ENCODE assay signal across 30 cellular contexts in the genomic region with DNA sequence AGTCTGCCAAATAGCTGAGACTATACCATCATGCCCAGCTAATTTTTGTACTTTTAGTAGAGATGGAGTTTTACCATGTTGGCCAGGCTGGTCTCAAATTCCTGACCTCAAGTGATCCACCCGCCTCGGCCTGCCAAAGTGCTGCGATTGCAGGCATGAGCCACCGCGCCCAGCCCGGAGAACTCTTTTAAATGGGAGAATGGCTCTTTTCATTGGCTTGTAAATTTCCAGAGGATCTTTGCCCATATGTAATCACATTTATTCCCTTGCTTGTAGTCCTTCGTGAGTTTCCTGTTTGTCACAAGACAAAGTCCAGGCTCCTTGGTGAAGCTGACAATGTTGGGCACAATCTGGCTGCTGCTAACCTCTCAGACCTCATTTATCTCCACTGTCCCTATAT.
"Had no signal": no experiment of that assay in that cellular context is flagged by ENCODE, and none has a peak within 500 bp of the region (broad histone marks: within the 10 kb centered on the region; RNA-seq: fewer than 3 reads in every experiment).

No MANE protein-coding gene starts in this region.

- H3K4me3 Mint-ChIP-seq: activated B cell treated with CpG ODN at 0.5 μM for 24 hours; activated CD8-positive, alpha-beta memory T cell treated with anti-CD3 and anti-CD28 coated beads, Interleukin-2, amount 10 ng/mL, durations not matched to agents 7 days and 5 days; activated CD8-positive, alpha-beta T cell treated with anti-CD3 and anti-CD28 coated beads, Interleukin-2, amount 10 ng/mL, durations not matched to agents 7 days and 5 days; activated naive CD4-positive, alpha-beta T cell treated with anti-CD3 and anti-CD28 coated beads, Interleukin-2, amount 50 U/mL, for 24 hours; activated naive CD8-positive, alpha-beta T cell treated with anti-CD3 and anti-CD28 coated beads, Interleukin-2, amount 50 U/mL, for 24 hours; effector memory CD8-positive, alpha-beta T cell; naive thymus-derived CD8-positive, alpha-beta T cell; neural crest cell; stimulated activated effector memory CD8-positive, alpha-beta T cell treated with anti-CD3 and anti-CD28 coated beads, Interleukin-12 subunit alpha, Interleukin-12 subunit beta, amount 100 ng/mL, for 72 hours; stimulated activated naive CD8-positive, alpha-beta T cell treated with anti-CD3 and anti-CD28 coated beads, Interleukin-15, Interleukin-2, amounts not matched to agents 100 ng/mL and 50 ng/mL, for 24 hours had no signal

- DNase-seq: activated B cell treated with CpG ODN at 0.5 μM for 24 hours; activated CD4-positive, alpha-beta T cell treated with anti-CD3 and anti-CD28 coated beads, Interleukin-2, amount 50 U/mL, for 1 hour; activated CD8-positive, alpha-beta memory T cell treated with anti-CD3 and anti-CD28 coated beads, Interleukin-2, amount 10 ng/mL, durations not matched to agents 7 days and 5 days; activated CD8-positive, alpha-beta T cell treated with anti-CD3 and anti-CD28 coated beads, Interleukin-2, amount 10 ng/mL, durations not matched to agents 7 days and 5 days; activated naive CD8-positive, alpha-beta T cell treated with anti-CD3 and anti-CD28 coated beads, Interleukin-2, amount 50 U/mL, for 24 hours; activated T-cell treated with anti-CD3 and anti-CD28 coated beads, Interleukin-2, amount 50 U/mL, for 48 hours; central memory CD4-positive, alpha-beta T cell; dorsolateral prefrontal cortex; effector memory CD8-positive, alpha-beta T cell; erythroblast; gastrocnemius medialis; glutamatergic neuron; hippocampal formation; left cardiac atrium; mammary epithelial cell; naive thymus-derived CD8-positive, alpha-beta T cell; nucleus accumbens; pancreas; retina; stimulated activated CD4-positive, alpha-beta T cell treated with anti-CD3 and anti-CD28 coated beads, Interleukin-4, amount 100 ng/mL, for 24 hours; substantia nigra; upper lobe of right lung had no signal

- H3K4me3 ChIP-seq: breast epithelium, dorsolateral prefrontal cortex, gastrocnemius medialis, pancreas, prostate gland, skin epidermis, upper lobe of right lung had no signal

- H3K4me1 Mint-ChIP-seq: activated B cell treated with CpG ODN at 0.5 μM for 24 hours; activated CD8-positive, alpha-beta memory T cell treated with anti-CD3 and anti-CD28 coated beads, Interleukin-2, amount 10 ng/mL, durations not matched to agents 7 days and 5 days; activated naive CD4-positive, alpha-beta T cell treated with anti-CD3 and anti-CD28 coated beads, Interleukin-2, amount 50 U/mL, for 24 hours; activated naive CD8-positive, alpha-beta T cell treated with anti-CD3 and anti-CD28 coated beads, Interleukin-2, amount 50 U/mL, for 24 hours; neural crest cell; stimulated activated effector memory CD8-positive, alpha-beta T cell treated with anti-CD3 and anti-CD28 coated beads, Interleukin-12 subunit alpha, Interleukin-12 subunit beta, amount 100 ng/mL, for 72 hours had no signal

- H3K9me3 ChIP-seq: breast epithelium, gastrocnemius medialis, pancreas, prostate gland, upper lobe of right lung had no signal

- H3K4me1 ChIP-seq: breast epithelium, pancreas, prostate gland, upper lobe of right lung had no signal

- H3K27me3 Mint-ChIP-seq: activated B cell treated with CpG ODN at 0.5 μM for 24 hours; activated CD8-positive, alpha-beta memory T cell treated with anti-CD3 and anti-CD28 coated beads, Interleukin-2, amount 10 ng/mL, durations not matched to agents 7 days and 5 days; activated naive CD8-positive, alpha-beta T cell treated with anti-CD3 and anti-CD28 coated beads, Interleukin-2, amount 50 U/mL, for 24 hours; stimulated activated naive CD8-positive, alpha-beta T cell treated with anti-CD3 and anti-CD28 coated beads, Interleukin-15, Interleukin-2, amounts not matched to agents 100 ng/mL and 50 ng/mL, for 24 hours had no signal

- H3K36me3 Mint-ChIP-seq: stimulated activated effector memory CD8-positive, alpha-beta T cell treated with anti-CD3 and anti-CD28 coated beads, Interleukin-12 subunit alpha, Interleukin-12 subunit beta, amount 100 ng/mL, for 72 hours had no signal

- H3K9me3 Mint-ChIP-seq: activated naive CD4-positive, alpha-beta T cell treated with anti-CD3 and anti-CD28 coated beads, Interleukin-2, amount 50 U/mL, for 24 hours; activated naive CD8-positive, alpha-beta T cell treated with anti-CD3 and anti-CD28 coated beads, Interleukin-2, amount 50 U/mL, for 24 hours; activated T-helper 2 cell treated with anti-CD3 and anti-CD28 coated beads, Interferon-gamma antibody, Interleukin-2, Interleukin-4, amounts not matched to agents 10 μg/mL and 5 μg/mL and 100 μg/mL, durations not matched to agents 14 hours and 24 hours and 36 hours; effector memory CD8-positive, alpha-beta T cell; stimulated activated effector memory CD8-positive, alpha-beta T cell treated with anti-CD3 and anti-CD28 coated beads, Interleukin-12 subunit alpha, Interleukin-12 subunit beta, amount 100 ng/mL, for 72 hours; stimulated activated naive CD8-positive, alpha-beta T cell treated with anti-CD3 and anti-CD28 coated beads, Interleukin-15, Interleukin-2, amounts not matched to agents 100 ng/mL and 50 ng/mL, for 24 hours had no signal

- ATAC-seq: activated CD8-positive, alpha-beta memory T cell treated with anti-CD3 and anti-CD28 coated beads, Interleukin-2, amount 10 ng/mL, durations not matched to agents 7 days and 5 days; activated CD8-positive, alpha-beta T cell treated with anti-CD3 and anti-CD28 coated beads, Interleukin-2, amount 10 ng/mL, durations not matched to agents 7 days and 5 days; activated naive CD8-positive, alpha-beta T cell treated with anti-CD3 and anti-CD28 coated beads, Interleukin-2, amount 50 U/mL, for 24 hours; effector memory CD8-positive, alpha-beta T cell; gastrocnemius medialis; left cardiac atrium; naive thymus-derived CD8-positive, alpha-beta T cell; pancreas; stimulated activated effector memory CD8-positive, alpha-beta T cell treated with anti-CD3 and anti-CD28 coated beads, Interleukin-12 subunit alpha, Interleukin-12 subunit beta, amount 100 ng/mL, for 72 hours; upper lobe of right lung had no signal

- H3K27ac ChIP-seq: dorsolateral prefrontal cortex, gastrocnemius medialis, pancreas, prostate gland, skin epidermis, upper lobe of right lung had no signal

- H3K36me3 ChIP-seq: breast epithelium, gastrocnemius medialis, pancreas, prostate gland, upper lobe of right lung had no signal

- H3K27ac Mint-ChIP-seq: activated B cell treated with CpG ODN at 0.5 μM for 24 hours; activated CD8-positive, alpha-beta memory T cell treated with anti-CD3 and anti-CD28 coated beads, Interleukin-2, amount 10 ng/mL, durations not matched to agents 7 days and 5 days; activated CD8-positive, alpha-beta T cell treated with anti-CD3 and anti-CD28 coated beads, Interleukin-2, amount 10 ng/mL, durations not matched to agents 7 days and 5 days; activated naive CD4-positive, alpha-beta T cell treated with anti-CD3 and anti-CD28 coated beads, Interleukin-2, amount 50 U/mL, for 24 hours; activated naive CD8-positive, alpha-beta T cell treated with anti-CD3 and anti-CD28 coated beads, Interleukin-2, amount 50 U/mL, for 24 hours; activated T-helper 2 cell treated with anti-CD3 and anti-CD28 coated beads, Interferon-gamma antibody, Interleukin-2, Interleukin-4, amounts not matched to agents 10 μg/mL and 5 μg/mL and 100 μg/mL, durations not matched to agents 14 hours and 24 hours and 36 hours; effector memory CD8-positive, alpha-beta T cell; naive thymus-derived CD8-positive, alpha-beta T cell; stimulated activated effector memory CD8-positive, alpha-beta T cell treated with anti-CD3 and anti-CD28 coated beads, Interleukin-12 subunit alpha, Interleukin-12 subunit beta, amount 100 ng/mL, for 72 hours; stimulated activated naive CD8-positive, alpha-beta T cell treated with anti-CD3 and anti-CD28 coated beads, Interleukin-15, Interleukin-2, amounts not matched to agents 100 ng/mL and 50 ng/mL, for 24 hours had no signal

- H3K27me3 ChIP-seq: breast epithelium, dorsolateral prefrontal cortex, gastrocnemius medialis, pancreas, upper lobe of right lung had no signal
